ENCODE assay signal across 1 cellular context in the genomic region with DNA sequence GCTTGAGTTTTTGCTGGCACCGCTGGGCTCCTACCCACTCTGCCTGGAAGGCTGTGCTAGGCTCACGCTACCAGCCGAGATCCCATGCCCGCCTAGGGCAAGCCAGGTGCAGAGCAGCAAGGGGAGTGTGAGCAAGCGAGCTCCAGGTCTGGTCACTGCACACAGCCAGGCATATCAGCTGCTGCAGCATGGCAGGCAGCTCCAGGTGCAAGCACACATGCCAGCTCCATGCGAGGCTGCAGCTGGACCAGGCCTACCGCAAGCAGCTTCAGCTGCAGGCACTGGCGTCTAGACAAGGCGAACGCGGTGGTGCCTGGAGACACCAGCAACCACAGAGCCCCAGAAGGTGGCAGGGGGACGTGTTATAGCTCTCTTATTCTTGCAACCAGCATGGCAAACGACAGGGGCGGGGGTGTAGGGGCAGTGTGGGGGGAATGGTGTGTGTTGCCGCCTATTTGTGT.
TF ChIP-seq lines count a peak whose summit lies in the region.

No MANE protein-coding gene starts in this region.

TF ChIP-seq in H1, 55 proteins besides CTCF, POLR2A, EP300 and RAD21:
- TF ChIP-seq TCF12 (IDR thresholded peaks at IDR 0.05; ENCODE audit: low read depth, low read length) (no peak), RXRA (IDR thresholded peaks at IDR 0.05; ENCODE audit: insufficient read depth, low read depth, low read length) (no peak), POU5F1 (IDR thresholded peaks at IDR 0.05; ENCODE audit: low read depth, low read length) (no peak), SIRT6 (IDR thresholded peaks at IDR 0.05; ENCODE audit: low read length) (no peak), CBX5 (IDR thresholded peaks at IDR 0.05; ENCODE audit: low read depth, low read length) (no peak), CHD1 (IDR thresholded peaks at IDR 0.05; ENCODE audit: low read depth, low read length) (no peak), FOSL1 (IDR thresholded peaks at IDR 0.05; ENCODE audit: insufficient read depth, low read depth, low read length) (no peak), GABPA (IDR thresholded peaks at IDR 0.05; ENCODE audit: borderline replicate concordance, insufficient read depth, low read length) (no peak)
- TF ChIP-seq, protein P1, sequence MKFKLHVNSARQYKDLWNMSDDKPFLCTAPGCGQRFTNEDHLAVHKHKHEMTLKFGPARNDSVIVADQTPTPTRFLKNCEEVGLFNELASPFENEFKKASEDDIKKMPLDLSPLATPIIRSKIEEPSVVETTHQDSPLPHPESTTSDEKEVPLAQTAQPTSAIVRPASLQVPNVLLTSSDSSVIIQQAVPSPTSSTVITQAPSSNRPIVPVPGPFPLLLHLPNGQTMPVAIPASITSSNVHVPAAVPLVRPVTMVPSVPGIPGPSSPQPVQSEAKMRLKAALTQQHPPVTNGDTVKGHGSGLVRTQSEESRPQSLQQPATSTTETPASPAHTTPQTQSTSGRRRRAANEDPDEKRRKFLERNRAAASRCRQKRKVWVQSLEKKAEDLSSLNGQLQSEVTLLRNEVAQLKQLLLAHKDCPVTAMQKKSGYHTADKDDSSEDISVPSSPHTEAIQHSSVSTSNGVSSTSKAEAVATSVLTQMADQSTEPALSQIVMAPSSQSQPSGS (IDR thresholded peaks at IDR 0.05; ENCODE audit: low read length) = no peak
